9 cellular contexts compared by ENCODE assay signal in genomic region chr1:110034040-110034450, GRCh38. TPM values are rescaled to one million over a fixed set of nuclear protein-coding genes. Genes with fewer than 3 reads are reported as not detected.
DNase-seq lines count a peak whose midpoint lies in the region; ATAC-seq and TF ChIP-seq lines count a peak whose summit lies in the region.
"Had no signal": no experiment of that assay in that cellular context is flagged by ENCODE, and none has a peak within 500 bp of the region (broad histone marks: within the 10 kb centered on the region; RNA-seq: fewer than 3 reads in every experiment).

No MANE protein-coding gene starts in this region.

- peaks cover 34% of the 10 kb centered on the region for H3K36me3 Mint-ChIP-seq in CD8-positive, alpha-beta T cell
- H3K36me3 Mint-ChIP-seq in endothelial cell (ENCODE audit: low read depth, unreplicated experiment): peaks cover 11% of the 10 kb centered on the region

- H3K27me3 Mint-ChIP-seq in CD8-positive, alpha-beta T cell (ENCODE audit: low read depth): no peaks in the 10 kb centered on the region
- peaks cover 4% of the 10 kb centered on the region for H3K27me3 Mint-ChIP-seq in endothelial cell (ENCODE audit: unreplicated experiment)

- H3K4me3 ChIP-seq in CD8-positive, alpha-beta T cell (ENCODE audit: low read depth, low read length): peak overlapping the region; percentile 89
- H3K4me3 ChIP-seq in OCI-LY7 (ENCODE audit: low read depth, low read length, poor library complexity, severe bottlenecking) (peak overlapping the region; percentile 95), ovary (peak overlapping the region; percentile 80)

- no peaks in the 10 kb centered on the region for H3K9me2 ChIP-seq in OCI-LY7 (ENCODE audit: insufficient read depth, low read length)

- no peaks in the 10 kb centered on the region for H3K27me3 ChIP-seq in CD8-positive, alpha-beta T cell (ENCODE audit: insufficient read depth, low read length)
- H3K27me3 ChIP-seq in ovary: no peaks in the 10 kb centered on the region

- peak overlapping the region; percentile 85 for H2AFZ ChIP-seq in OCI-LY7 (ENCODE audit: low read length)

- no peaks in the 10 kb centered on the region for H3K9me3 ChIP-seq in CD8-positive, alpha-beta T cell (ENCODE audit: low read length)
- H3K9me3 ChIP-seq in OCI-LY7 (ENCODE audit: low read length) (no peaks in the 10 kb centered on the region), ovary (no peaks in the 10 kb centered on the region)

- peak overlapping the region; percentile 76 for H3K4me2 ChIP-seq in OCI-LY7 (ENCODE audit: low read length)

- H3K27ac Mint-ChIP-seq in CD8-positive, alpha-beta T cell: peak overlapping the region; percentile 96
- peak overlapping the region; percentile 99 for H3K27ac Mint-ChIP-seq in endothelial cell (ENCODE audit: unreplicated experiment)

- POLR2A ChIA-PET in CD8-positive, alpha-beta T cell (lab: Charles Lee): interaction anchor here (1.0 to 2.2 kb wide), 9 partner anchors 11 to 486 kb away, joined by 3 to 15 read pairs (median 5); partner anchors contain the start of genes AHCYL1, AMPD2, GNAI3 and RBM15
- POLR2A ChIA-PET in OCI-LY7 (lab: Charles Lee): interaction anchor here (0.9 to 1.8 kb wide), 6 partner anchors 18 to 305 kb away, joined by 3 to 7 read pairs (median 3); partner anchors contain the start of gene RBM15

- peaks cover 54% of the 10 kb centered on the region for H3K4me1 Mint-ChIP-seq in CD8-positive, alpha-beta T cell (ENCODE audit: low read depth)
- peaks cover 16% of the 10 kb centered on the region for H3K4me1 Mint-ChIP-seq in endothelial cell (ENCODE audit: unreplicated experiment)

- no peak for ATAC-seq in CD8-positive, alpha-beta T cell
- ATAC-seq in GM18868 (IDR thresholded peaks at IDR 0.05; ENCODE audit: unreplicated experiment) (no peak), HG03045 (IDR thresholded peaks at IDR 0.05; ENCODE audit: unreplicated experiment) (no peak)

- TF ChIP-seq CTCF in CD8-positive, alpha-beta T cell (IDR thresholded peaks at IDR 0.05): no peak
- TF ChIP-seq CTCF in OCI-LY7 (conservative IDR thresholded peaks at IDR 0.05; ENCODE audit: low read length) (no peak), endothelial cell (IDR thresholded peaks at IDR 0.05; ENCODE audit: unreplicated experiment) (no peak), ovary (IDR thresholded peaks at IDR 0.05) (no peak)

- H3K27ac ChIP-seq in CD8-positive, alpha-beta T cell (ENCODE audit: low read depth, low read length): peak overlapping the region; percentile 84
- H3K27ac ChIP-seq in OCI-LY7 (ENCODE audit: low read depth, low read length, poor library complexity, severe bottlenecking) (peak overlapping the region; percentile 22), ovary (peak overlapping the region in 1 of 2 donors; percentile 84)

- peaks cover 10% of the 10 kb centered on the region for H3K36me3 ChIP-seq in CD8-positive, alpha-beta T cell (ENCODE audit: insufficient read depth, low read length)
- H3K36me3 ChIP-seq in OCI-LY7 (ENCODE audit: insufficient read depth, low read length) (peaks cover 23% of the 10 kb centered on the region), ovary (no peaks in the 10 kb centered on the region)

- DNase-seq in CD8-positive, alpha-beta T cell: no peak
- DNase-seq in OCI-LY7 (ENCODE audit: low spot score) (no peak), endothelial cell (ENCODE audit: low spot score) (no peak), ovary (no peak), head of caudate nucleus (no peak), NCI-H146 (lab: John Stamatoyannopoulos, UW) (no peak)

- no peak for TF ChIP-seq POLR2A in ovary (IDR thresholded peaks at IDR 0.05)

- peaks cover 39% of the 10 kb centered on the region for H3K4me1 ChIP-seq in CD8-positive, alpha-beta T cell (ENCODE audit: insufficient read depth, low read length)
- H3K4me1 ChIP-seq in OCI-LY7 (ENCODE audit: insufficient read depth, low read length, poor library complexity, severe bottlenecking): peaks cover 37% of the 10 kb centered on the region
- peaks cover 5% of the 10 kb centered on the region for H3K4me1 ChIP-seq in ovary (ENCODE audit: insufficient read depth)

- CTCF ChIA-PET in CD8-positive, alpha-beta T cell (lab: Charles Lee): interaction anchor here (1.0 to 6.5 kb wide), 7 partner anchors 9 to 537 kb away, joined by 3 to 46 read pairs (median 4); partner anchors contain the start of gene AHCYL1
- CTCF ChIA-PET in OCI-LY7 (lab: Charles Lee; ENCODE audit: unreplicated experiment): no interaction called here

- H4K20me1 ChIP-seq in OCI-LY7 (ENCODE audit: insufficient read depth, low read length): no peaks in the 10 kb centered on the region

- WGBS in ovary, 3 donors: 13 to 38% (median 16%) methylated on average over 4 of the region's 4 CpGs

- H3K9me3 Mint-ChIP-seq in CD8-positive, alpha-beta T cell: no peaks in the 10 kb centered on the region
- no peaks in the 10 kb centered on the region for H3K9me3 Mint-ChIP-seq in endothelial cell (ENCODE audit: unreplicated experiment)

- intact Hi-C loops in CD8-positive, alpha-beta T cell (cut with DNase I, micrococcal nuclease): loop anchor here (1.0 to 10.0 kb wide), 16 partner anchors 50 to 1413 kb away; partner anchors contain the start of genes AHCYL1 (in 2 of the 2), ATP5PB (in 2 of the 2), ATXN7L2 (in 2 of the 2) and GNAI3 (in 2 of the 2)
- intact Hi-C loops in OCI-LY7 (cut with micrococcal nuclease; ENCODE audit: unreplicated experiment) (no loop called here), ovary (cut with DNase I) (no loop called here), head of caudate nucleus (cut with DNase I) (no loop called here)

- no peak for TF ChIP-seq EP300 in ovary (IDR thresholded peaks at IDR 0.05)

- H3K4me3 Mint-ChIP-seq in CD8-positive, alpha-beta T cell: peak overlapping the region; percentile 98
- peak overlapping the region; percentile 96 for H3K4me3 Mint-ChIP-seq in endothelial cell (ENCODE audit: unreplicated experiment)

- peaks cover 31% of the 10 kb centered on the region for H3K79me2 ChIP-seq in OCI-LY7 (ENCODE audit: insufficient read depth, low read depth, low read length)

- TSS peak; percentile 86 for BruUV-seq in OCI-LY7 (replicated peaks; lab: Mats Ljungman, UMichigan)

RNA-seq across cellular contexts. Expression of gene STRIP1, which starts 0.4 kb away (rescaled TPM):
- total RNA-seq in CD8-positive, alpha-beta T cell: 100 to 1,000 TPM in 1 of 2 experiments, 10 to 100 TPM in 1; 94.6 to 109 TPM
- total RNA-seq in OCI-LY7 (2014; rRNA removed; shearing (Covaris generic)): 33.1 and 45.5 TPM in 2 replicates
- 42.2 and 43.7 TPM in 2 replicates for total RNA-seq in OCI-LY7 (2022)
- total RNA-seq in endothelial cell (ENCODE audit: unreplicated experiment): 65.0 TPM
- 10 to 100 TPM; 35.1 to 46.7 (median 45.5) TPM for total RNA-seq in ovary
- 10 to 100 TPM; 21.6 to 27.4 TPM for polyA plus RNA-seq in ovary

RNA-seq across cellular contexts. Expression of gene ALX3, which starts 36.4 kb away (rescaled TPM):
- total RNA-seq in CD8-positive, alpha-beta T cell: not detected
- not detected in 2 replicates for total RNA-seq in OCI-LY7 (2014; rRNA removed; shearing (Covaris generic))
- total RNA-seq in OCI-LY7 (2022): not detected in 2 replicates
- total RNA-seq in endothelial cell (ENCODE audit: unreplicated experiment): not detected
- under 1 TPM in 4 of 7 donors, not detected in 3; 0.12 to 0.43 (median 0.29) TPM for total RNA-seq in ovary
- under 1 TPM in 1 of 2 donors, not detected in 1; 0.36 TPM for polyA plus RNA-seq in ovary
- total RNA-seq: myocyte had no signal

RNA-seq across cellular contexts. Expression of gene AHCYL1, which starts 49.5 kb away (rescaled TPM):
- 1 to 10 TPM; 5.3 to 5.5 TPM for total RNA-seq in CD8-positive, alpha-beta T cell
- total RNA-seq in OCI-LY7 (2014; rRNA removed; shearing (Covaris generic)): 18.5 and 20.5 TPM in 2 replicates
- total RNA-seq in OCI-LY7 (2022) (45.5 and 52.8 TPM in 2 replicates), endothelial cell (ENCODE audit: unreplicated experiment) (63.7 TPM), ovary (100 to 1,000 TPM in 2 of 7 donors, 10 to 100 TPM in 5; 41.1 to 113 (median 85.8) TPM)
- 100 to 1,000 TPM in 1 of 2 donors, 10 to 100 TPM in 1; 41.8 to 103 TPM for polyA plus RNA-seq in ovary

Comparison
In these comparisons a context has a peak if more than half of its experiments do, and no peak if none do; other contexts are left out.
1. intact Hi-C loops: an anchor here in CD8-positive, alpha-beta T cell (1.0 to 10.0 kb wide); none called in OCI-LY7, ovary and head of caudate nucleus.